ENCODE assay signal across 8 cellular contexts in the genomic region with DNA sequence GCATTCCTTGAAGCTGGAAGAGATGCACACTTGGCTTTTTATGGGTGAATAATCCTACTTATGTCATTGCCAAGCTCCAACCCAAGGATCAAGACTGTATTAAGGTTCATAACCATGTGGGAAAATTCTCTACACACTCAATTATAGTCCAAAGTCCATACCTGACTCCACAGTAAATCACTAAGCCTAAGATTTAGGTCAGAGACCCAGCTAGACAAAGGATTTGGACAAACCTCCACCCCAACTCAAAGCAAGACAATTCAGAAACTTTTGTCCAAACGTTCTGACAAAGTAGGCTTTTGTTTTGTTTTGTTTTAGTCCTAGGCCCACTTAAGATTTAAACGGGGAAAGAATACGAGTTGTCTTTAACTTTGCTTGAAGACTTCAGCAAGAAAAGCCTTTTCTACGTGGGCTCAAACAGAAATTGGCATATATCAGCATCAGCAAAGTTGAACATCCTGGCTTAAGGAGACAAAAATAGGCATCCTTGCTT. TPM values are rescaled to one million over a fixed set of nuclear protein-coding genes. Genes with fewer than 3 reads are reported as not detected.
DNase-seq lines count a peak whose midpoint lies in the region; ATAC-seq and TF ChIP-seq lines count a peak whose summit lies in the region.

No MANE protein-coding gene starts in this region.

- DNase-seq in CD14-positive monocyte (ENCODE audit: low spot score) (no peak), MG63 (no peak), dorsolateral prefrontal cortex (no peak), neural progenitor cell (ENCODE audit: low spot score) (peak; percentile 16), GM13976 (ENCODE audit: low spot score) (no peak), NCI-H2227 treated with DMSO at 0.1 percent for 48 hours (lab: John Stamatoyannopoulos, UW) (no peak)
- DNase-seq in stimulated activated CD4-positive, alpha-beta T cell treated with anti-CD3 and anti-CD28 coated beads, Interleukin-1b, Interleukin-23, amount 100 ng/mL, for 48 hours = no peak

- H3K4me3 ChIP-seq in MG63 (peak overlapping the region; percentile 59), dorsolateral prefrontal cortex (peak overlapping the region; percentile 63 to 99 (median 90)), neural progenitor cell (peak overlapping the region; percentile 71)

- in situ Hi-C loops in GM13976 (cut with MboI; ENCODE audit: low sequenced_read_pairs, unreplicated experiment) = no loop called here

- H3K9me3 Mint-ChIP-seq in CD14-positive monocyte (peaks cover 0 to 3% (median 0%) of the 10 kb centered on the region in 7 donors), neural progenitor cell (no peaks in the 10 kb centered on the region)

- H3K9me3 ChIP-seq in MG63 = no peaks in the 10 kb centered on the region
- H3K9me3 ChIP-seq in neural progenitor cell (ENCODE audit: low read depth) = no peaks in the 10 kb centered on the region

- TF ChIP-seq CTCF in CD14-positive monocyte (IDR thresholded peaks at IDR 0.05) = no peak
- no peak for TF ChIP-seq CTCF in dorsolateral prefrontal cortex (IDR thresholded peaks at IDR 0.05 in 54 of 56, conservative IDR thresholded peaks at IDR 0.05 in 2 of 56; ENCODE audit: low read depth in 1 of 56, partially characterized antibody in 56 of 56)
- TF ChIP-seq CTCF in neural progenitor cell (IDR thresholded peaks at IDR 0.05) = no peak
- no peak for TF ChIP-seq CTCF in GM13976 (IDR thresholded peaks at IDR 0.05; ENCODE audit: borderline replicate concordance, control extremely low read depth, extremely low read depth, insufficient read depth, missing control alignments)

- peak overlapping the region; percentile 87 to 97 (median 95) for H3K27ac Mint-ChIP-seq in CD14-positive monocyte
- H3K27ac Mint-ChIP-seq in neural progenitor cell = no peak overlapping the region

- peaks cover 4% of the 10 kb centered on the region for H4K20me1 ChIP-seq in neural progenitor cell (ENCODE audit: low read depth)

- peaks cover 10 to 42% of the 10 kb centered on the region in 2 donors for H3K36me3 Mint-ChIP-seq in CD14-positive monocyte
- peaks cover under 1% of the 10 kb centered on the region for H3K36me3 Mint-ChIP-seq in neural progenitor cell

- H3K79me2 ChIP-seq in neural progenitor cell (ENCODE audit: low read depth) = peaks cover 21% of the 10 kb centered on the region

- intact Hi-C loops in CD14-positive monocyte (cut with micrococcal nuclease) (loop anchor here (5.0 to 10.0 kb wide), 2 partner anchors 40 to 48 kb away; no protein-coding TSS in a partner anchor), dorsolateral prefrontal cortex (cut with DNase I) (loop anchor here in 1 of 2 donors (5.0 to 10.0 kb wide), 3 partner anchors 60 to 162 kb away; a partner anchor contains a TSS)

- H3K27ac ChIP-seq in dorsolateral prefrontal cortex (peak overlapping the region in 57 of 59 donors; percentile 13 to 99 (median 96)), neural progenitor cell (no peak overlapping the region)

- peaks cover 25% of the 10 kb centered on the region for H3K4me1 ChIP-seq in neural progenitor cell

- no peaks in the 10 kb centered on the region for H3K27me3 ChIP-seq in MG63
- H3K27me3 ChIP-seq in dorsolateral prefrontal cortex = no peaks in the 10 kb centered on the region
- H3K27me3 ChIP-seq in neural progenitor cell = peaks cover 17% of the 10 kb centered on the region

- peaks cover 16% of the 10 kb centered on the region for H3F3A ChIP-seq in neural progenitor cell (ENCODE audit: low read depth)

- no peak overlapping the region for H2AFZ ChIP-seq in neural progenitor cell (replicated peaks)

- no peaks in the 10 kb centered on the region for H3K27me3 Mint-ChIP-seq in CD14-positive monocyte (ENCODE audit: low read depth in 3 of 3)
- H3K27me3 Mint-ChIP-seq in neural progenitor cell (ENCODE audit: insufficient read depth, low read depth) = peaks cover 4% of the 10 kb centered on the region

- ATAC-seq in GM18907 (IDR thresholded peaks at IDR 0.05; ENCODE audit: unreplicated experiment) = no peak

- peak overlapping the region; percentile 99 for H3K4me2 ChIP-seq in neural progenitor cell

- H3K4me1 Mint-ChIP-seq in CD14-positive monocyte (peaks cover 67% of the 10 kb centered on the region), neural progenitor cell (peaks cover 46% of the 10 kb centered on the region)

- H3K36me3 ChIP-seq in MG63 (no peaks in the 10 kb centered on the region), neural progenitor cell (no peaks in the 10 kb centered on the region)

- no peak overlapping the region for H3K9ac ChIP-seq in neural progenitor cell

- H3K4me3 Mint-ChIP-seq in CD14-positive monocyte (peak overlapping the region; percentile 96 to 98), neural progenitor cell (peak overlapping the region; percentile 94)

RNA-seq across cellular contexts. Expression of a gene that starts 1.7 kb away (rescaled TPM):
- 10 to 100 TPM; 89.7 to 92.8 TPM for polyA plus RNA-seq in CD14-positive monocyte
- total RNA-seq in MG63 (2014; rRNA removed; shearing (Covaris generic); ENCODE audit: low replicate concordance) = 2.7 and 4.1 TPM in 2 replicates
- 10 to 100 TPM; 47.2 to 92.6 (median 64.9) TPM for total RNA-seq in dorsolateral prefrontal cortex
- 5.0 and 6.2 TPM in 2 replicates for total RNA-seq in neural progenitor cell (ENCODE audit: low replicate concordance)
